In genomic region chr3:39362812-39363211, GRCh38 we compare ENCODE assay signal across 26 cellular contexts. TPM values are rescaled to one million over a fixed set of nuclear protein-coding genes. Genes with fewer than 3 reads are reported as not detected.
DNase-seq lines count a peak whose midpoint lies in the region; ATAC-seq and TF ChIP-seq lines count a peak whose summit lies in the region.
"Had no signal": no experiment of that assay in that cellular context is flagged by ENCODE, and none has a peak within 500 bp of the region (broad histone marks: within the 10 kb centered on the region; RNA-seq: fewer than 3 reads in every experiment).

No MANE protein-coding gene starts in this region.

- H3K4me1 ChIP-seq in thyroid gland (peaks cover 14 to 23% of the 10 kb centered on the region in 2 donors), gastroesophageal sphincter (no peaks in the 10 kb centered on the region)
- H3K4me1 ChIP-seq: uterus had no signal

- no peaks in the 10 kb centered on the region for H3K9me3 ChIP-seq in thyroid gland
- peaks cover 0 to 6% (median 0%) of the 10 kb centered on the region in 3 donors for H3K9me3 ChIP-seq in gastroesophageal sphincter
- H3K9me3 ChIP-seq: uterus had no signal

- peak overlapping the region; percentile 93 for H3K27ac Mint-ChIP-seq in activated CD4-positive, alpha-beta T cell treated with anti-CD3 and anti-CD28 coated beads, Interleukin-2, amount 10 ng/mL, durations not matched to agents 24 days and 14 days
- peak overlapping the region; percentile 85 for H3K27ac Mint-ChIP-seq in activated T-helper 1 cell treated with anti-CD3 and anti-CD28 coated beads, Interleukin-12 subunit alpha, Interleukin-12 subunit beta, Interleukin-2, Interleukin-4 antibody, amounts not matched to agents 30 ng/mL and 10 ng/mL and 1 ng/mL, durations not matched to agents 14 hours and 24 hours and 36 hours
- H3K27ac Mint-ChIP-seq: GM23338 had no signal

- intact Hi-C loops in activated CD4-positive, alpha-beta T cell treated with anti-CD3 and anti-CD28 coated beads, Interleukin-2, amount 10 ng/mL, durations not matched to agents 24 days and 14 days (cut with micrococcal nuclease), result no loop called here
- intact Hi-C loops in activated T-helper 1 cell treated with anti-CD3 and anti-CD28 coated beads, Interleukin-12 subunit alpha, Interleukin-12 subunit beta, Interleukin-2, Interleukin-4 antibody, amounts not matched to agents 30 ng/mL and 10 ng/mL and 1 ng/mL, durations not matched to agents 14 hours and 24 hours and 36 hours (cut with micrococcal nuclease), result loop anchor here (1.0 to 5.0 kb wide), 2 partner anchors 43 to 141 kb away; partner anchors contain the start of gene RPSA
- intact Hi-C loops in thyroid gland (cut with DNase I), result no loop called here

- no peak for ATAC-seq in HG03139 (IDR thresholded peaks at IDR 0.05; ENCODE audit: unreplicated experiment)
- ATAC-seq in GM18861 (IDR thresholded peaks at IDR 0.05; ENCODE audit: unreplicated experiment), result no peak
- no peak for ATAC-seq in gastroesophageal sphincter
- ATAC-seq: GM23338 had no signal

- DNase-seq in activated CD4-positive, alpha-beta T cell treated with anti-CD3 and anti-CD28 coated beads, Interleukin-2, amount 10 ng/mL, durations not matched to agents 24 days and 14 days, result no peak
- DNase-seq in activated CD4-positive, alpha-beta T cell treated with anti-CD3 and anti-CD28 coated beads for 48 hours, result no peak
- peak; percentile 19 for DNase-seq in LNCaP clone FGC (ENCODE audit: low read depth)
- no peak for DNase-seq in activated T-helper 1 cell treated with anti-CD3 and anti-CD28 coated beads, Interleukin-12 subunit alpha, Interleukin-12 subunit beta, Interleukin-2, Interleukin-4 antibody, amounts not matched to agents 30 ng/mL and 10 ng/mL and 1 ng/mL, durations not matched to agents 14 hours and 24 hours and 36 hours (ENCODE audit: low spot score)
- DNase-seq in thyroid gland, result peak; percentile 49 to 65
- DNase-seq: activated CD4-positive, alpha-beta T cell treated with anti-CD3 and anti-CD28 coated beads for 1 hour; activated CD8-positive, alpha-beta memory T cell treated with anti-CD3 and anti-CD28 coated beads, Interleukin-2, amount 50 U/mL, for 4 hours; activated gamma-delta T cell treated with Interleukin-2 at 50 U/mL for 16 hours; aorta; central memory CD4-positive, alpha-beta T cell; NCI-H2107; OCI-M1; Right ventricle myocardium superior; small intestine; stimulated activated CD4-positive, alpha-beta T cell treated with anti-CD3 and anti-CD28 coated beads, Interleukin-2, amount 100 ng/mL, for 48 hours; SW 1271; uterus had no signal

- H3K27ac ChIP-seq in thyroid gland (peak overlapping the region; percentile 26 to 78 (median 67)), gastroesophageal sphincter (no peak overlapping the region)
- H3K27ac ChIP-seq: C4-2B, epithelial cell of prostate, uterus had no signal

- no peak for TF ChIP-seq CTCF in LNCaP clone FGC (IDR thresholded peaks at IDR 0.05; ENCODE audit: control insufficient read depth, extremely low read depth, insufficient read depth)
- TF ChIP-seq CTCF in thyroid gland (IDR thresholded peaks at IDR 0.05), result no peak
- no peak for TF ChIP-seq CTCF in gastroesophageal sphincter (IDR thresholded peaks at IDR 0.05)

- peaks cover 14% of the 10 kb centered on the region for H3K9me3 Mint-ChIP-seq in activated CD4-positive, alpha-beta T cell treated with anti-CD3 and anti-CD28 coated beads, Interleukin-2, amount 10 ng/mL, durations not matched to agents 24 days and 14 days
- peaks cover 20% of the 10 kb centered on the region for H3K9me3 Mint-ChIP-seq in activated T-helper 1 cell treated with anti-CD3 and anti-CD28 coated beads, Interleukin-12 subunit alpha, Interleukin-12 subunit beta, Interleukin-2, Interleukin-4 antibody, amounts not matched to agents 30 ng/mL and 10 ng/mL and 1 ng/mL, durations not matched to agents 14 hours and 24 hours and 36 hours

- H3K27me3 ChIP-seq in thyroid gland (no peaks in the 10 kb centered on the region), gastroesophageal sphincter (no peaks in the 10 kb centered on the region)
- H3K27me3 ChIP-seq: uterus had no signal

- no peak for TF ChIP-seq POLR2A in thyroid gland (IDR thresholded peaks at IDR 0.05)
- no peak for TF ChIP-seq POLR2A in gastroesophageal sphincter (IDR thresholded peaks at IDR 0.05)

- TF ChIP-seq EP300 in gastroesophageal sphincter (IDR thresholded peaks at IDR 0.05), result no peak

- H3K36me3 ChIP-seq in thyroid gland (no peaks in the 10 kb centered on the region), gastroesophageal sphincter (no peaks in the 10 kb centered on the region)
- H3K36me3 ChIP-seq: uterus had no signal

- H3K36me3 Mint-ChIP-seq in activated CD4-positive, alpha-beta T cell treated with anti-CD3 and anti-CD28 coated beads, Interleukin-2, amount 10 ng/mL, durations not matched to agents 24 days and 14 days (ENCODE audit: low read depth), result peaks cover 11% of the 10 kb centered on the region
- peaks cover 11% of the 10 kb centered on the region for H3K36me3 Mint-ChIP-seq in activated T-helper 1 cell treated with anti-CD3 and anti-CD28 coated beads, Interleukin-12 subunit alpha, Interleukin-12 subunit beta, Interleukin-2, Interleukin-4 antibody, amounts not matched to agents 30 ng/mL and 10 ng/mL and 1 ng/mL, durations not matched to agents 14 hours and 24 hours and 36 hours (ENCODE audit: low read depth)

- 30 to 36% methylated on average over 2 of the region's 2 CpGs for WGBS in thyroid gland, 2 donors
- 73 to 75% methylated on average over 2 of the region's 2 CpGs for WGBS in gastroesophageal sphincter (ENCODE audit: low coverage in 1 of 2), 2 donors

- H3K4me3 ChIP-seq in LNCaP clone FGC (ENCODE audit: low read depth, low read length) (no peak overlapping the region), thyroid gland (replicated peaks in 1 of 3) (no peak overlapping the region), gastroesophageal sphincter (no peak overlapping the region)
- H3K4me3 ChIP-seq: GM23338, uterus had no signal

- H3K4me3 Mint-ChIP-seq in activated CD4-positive, alpha-beta T cell treated with anti-CD3 and anti-CD28 coated beads, Interleukin-2, amount 10 ng/mL, durations not matched to agents 24 days and 14 days, result peak overlapping the region; percentile 80
- peak overlapping the region; percentile 69 for H3K4me3 Mint-ChIP-seq in activated T-helper 1 cell treated with anti-CD3 and anti-CD28 coated beads, Interleukin-12 subunit alpha, Interleukin-12 subunit beta, Interleukin-2, Interleukin-4 antibody, amounts not matched to agents 30 ng/mL and 10 ng/mL and 1 ng/mL, durations not matched to agents 14 hours and 24 hours and 36 hours
- H3K4me3 Mint-ChIP-seq: GM23338 had no signal

- H3K27me3 Mint-ChIP-seq in activated CD4-positive, alpha-beta T cell treated with anti-CD3 and anti-CD28 coated beads, Interleukin-2, amount 10 ng/mL, durations not matched to agents 24 days and 14 days, result peaks cover 10% of the 10 kb centered on the region
- peaks cover 10% of the 10 kb centered on the region for H3K27me3 Mint-ChIP-seq in activated T-helper 1 cell treated with anti-CD3 and anti-CD28 coated beads, Interleukin-12 subunit alpha, Interleukin-12 subunit beta, Interleukin-2, Interleukin-4 antibody, amounts not matched to agents 30 ng/mL and 10 ng/mL and 1 ng/mL, durations not matched to agents 14 hours and 24 hours and 36 hours (ENCODE audit: insufficient read depth)

- H3K4me1 Mint-ChIP-seq in activated CD4-positive, alpha-beta T cell treated with anti-CD3 and anti-CD28 coated beads, Interleukin-2, amount 10 ng/mL, durations not matched to agents 24 days and 14 days, result peaks cover 54% of the 10 kb centered on the region
- H3K4me1 Mint-ChIP-seq in activated T-helper 1 cell treated with anti-CD3 and anti-CD28 coated beads, Interleukin-12 subunit alpha, Interleukin-12 subunit beta, Interleukin-2, Interleukin-4 antibody, amounts not matched to agents 30 ng/mL and 10 ng/mL and 1 ng/mL, durations not matched to agents 14 hours and 24 hours and 36 hours (ENCODE audit: low read depth), result peaks cover 66% of the 10 kb centered on the region
- H3K4me1 Mint-ChIP-seq: GM23338 had no signal

RNA-seq across cellular contexts. Expression of gene SLC25A38, which starts 20.4 kb away (rescaled TPM):
- total RNA-seq in activated CD4-positive, alpha-beta T cell treated with anti-CD3 and anti-CD28 coated beads, Interleukin-2, amount 10 ng/mL, durations not matched to agents 24 days and 14 days, result 37.8 and 38.2 TPM in 2 replicates
- total RNA-seq in activated T-helper 1 cell treated with anti-CD3 and anti-CD28 coated beads, Interleukin-12 subunit alpha, Interleukin-12 subunit beta, Interleukin-2, Interleukin-4 antibody, amounts not matched to agents 30 ng/mL and 10 ng/mL and 1 ng/mL, durations not matched to agents 14 hours and 24 hours and 36 hours, result 40.0 and 43.1 TPM in 2 replicates
- total RNA-seq in thyroid gland (10 to 100 TPM; 45.6 to 71.6 (median 54.9) TPM), gastroesophageal sphincter (10 to 100 TPM; 24.9 to 44.8 (median 28.5) TPM)

RNA-seq across cellular contexts. Expression of gene CCR8, which starts 33.3 kb away (rescaled TPM):
- 5.7 and 7.5 TPM in 2 replicates for total RNA-seq in activated CD4-positive, alpha-beta T cell treated with anti-CD3 and anti-CD28 coated beads, Interleukin-2, amount 10 ng/mL, durations not matched to agents 24 days and 14 days
- total RNA-seq in activated T-helper 1 cell treated with anti-CD3 and anti-CD28 coated beads, Interleukin-12 subunit alpha, Interleukin-12 subunit beta, Interleukin-2, Interleukin-4 antibody, amounts not matched to agents 30 ng/mL and 10 ng/mL and 1 ng/mL, durations not matched to agents 14 hours and 24 hours and 36 hours, result 7.1 and 8.9 TPM in 2 replicates
- not detected for total RNA-seq in thyroid gland
- not detected for total RNA-seq in gastroesophageal sphincter
- total RNA-seq: aorta, dermis microvascular lymphatic vessel endothelial cell, fibroblast of villous mesenchyme, GM23338, liver, Right ventricle myocardium superior, uterus had no signal

RNA-seq across cellular contexts. Expression of gene RPSA, which starts 43.7 kb away (rescaled TPM):
- total RNA-seq in activated CD4-positive, alpha-beta T cell treated with anti-CD3 and anti-CD28 coated beads, Interleukin-2, amount 10 ng/mL, durations not matched to agents 24 days and 14 days, result 1,932 and 1,935 TPM in 2 replicates
- total RNA-seq in activated T-helper 1 cell treated with anti-CD3 and anti-CD28 coated beads, Interleukin-12 subunit alpha, Interleukin-12 subunit beta, Interleukin-2, Interleukin-4 antibody, amounts not matched to agents 30 ng/mL and 10 ng/mL and 1 ng/mL, durations not matched to agents 14 hours and 24 hours and 36 hours, result 1,750 and 1,765 TPM in 2 replicates
- total RNA-seq in thyroid gland (1,000 to 10,000 TPM in 1 of 4 donors, 100 to 1,000 TPM in 3; 570 to 1,162 (median 852) TPM), gastroesophageal sphincter (1,000 to 10,000 TPM in 2 of 4 donors, 100 to 1,000 TPM in 2; 637 to 1,292 (median 907) TPM)

Comparison
In these comparisons a context has a peak if more than half of its experiments do, and no peak if none do; other contexts are left out.
1. DNase-seq: peak in LNCaP clone FGC (single experiment) and thyroid gland (2 of 2); none in activated CD4-positive, alpha-beta T cell treated with anti-CD3 and anti-CD28 coated beads, Interleukin-2, amount 10 ng/mL, durations not matched to agents 24 days and 14 days (single experiment), activated CD4-positive, alpha-beta T cell treated with anti-CD3 and anti-CD28 coated beads for 48 hours (single experiment) and activated T-helper 1 cell treated with anti-CD3 and anti-CD28 coated beads, Interleukin-12 subunit alpha, Interleukin-12 subunit beta, Interleukin-2, Interleukin-4 antibody, amounts not matched to agents 30 ng/mL and 10 ng/mL and 1 ng/mL, durations not matched to agents 14 hours and 24 hours and 36 hours (single experiment).
2. H3K27ac ChIP-seq: peak in thyroid gland (3 of 3); none in gastroesophageal sphincter (0 of 4).